In the genomic region with DNA sequence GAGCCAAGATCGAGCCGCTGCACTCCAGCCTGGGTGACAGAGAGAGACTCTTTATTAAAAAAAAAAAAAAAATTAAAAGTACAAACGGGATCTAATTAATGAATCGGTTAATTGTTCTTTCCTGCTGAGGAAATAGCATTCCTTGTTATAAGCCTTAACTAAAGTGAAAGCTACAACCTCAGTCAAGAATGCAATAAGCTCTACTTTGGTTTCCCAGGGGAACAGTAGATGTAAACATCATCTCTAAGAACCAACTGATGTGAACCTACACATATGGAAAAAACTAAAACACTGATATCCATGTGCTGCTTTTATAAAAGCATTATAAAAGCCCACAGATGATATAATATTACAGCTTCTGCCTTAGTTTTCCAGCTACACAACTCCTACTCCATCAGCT, we compare ENCODE assay signal across 26 cellular contexts. TPM values are rescaled to one million over a fixed set of nuclear protein-coding genes. Genes with fewer than 3 reads are reported as not detected.
DNase-seq lines count a peak whose midpoint lies in the region; ATAC-seq, FAIRE-seq and TF ChIP-seq lines count a peak whose summit lies in the region.
"Had no signal": no experiment of that assay in that cellular context is flagged by ENCODE, and none has a peak within 500 bp of the region (broad histone marks: within the 10 kb centered on the region; RNA-seq: fewer than 3 reads in every experiment).

No MANE protein-coding gene starts in this region.

- in situ Hi-C loops in SK-MEL-5 (cut with HindIII; ENCODE audit: low pct_unique_long_range_greater_than_20kb, low sequenced_read_pairs): no loop called here

- no peaks in the 10 kb centered on the region for H3K9me3 Mint-ChIP-seq in natural killer cell
- H3K9me3 Mint-ChIP-seq: activated CD4-positive, alpha-beta T cell treated with anti-CD3 and anti-CD28 coated beads, Interleukin-2, amount 10 ng/mL, durations not matched to agents 24 days and 14 days; CD4-positive, alpha-beta memory T cell; memory B cell; stimulated activated naive B cell treated with anti-CD40 and anti-IgM and Interleukin-4, amounts not matched to agents 10 μg/mL and 1 μg/mL and 100 μg/mL, for 72 hours; T-helper 2 cell treated with Interferon-gamma antibody and Interleukin-4, amounts not matched to agents 5 μg/mL and 100 μg/mL, for 36 hours had no signal

- intact Hi-C loops in natural killer cell (cut with micrococcal nuclease): no loop called here

- H3K36me3 Mint-ChIP-seq in natural killer cell: no peaks in the 10 kb centered on the region

- H3K27me3 Mint-ChIP-seq in natural killer cell (ENCODE audit: low read depth in 2 of 2): no peaks in the 10 kb centered on the region
- H3K27me3 Mint-ChIP-seq: activated CD4-positive, alpha-beta T cell treated with anti-CD3 and anti-CD28 coated beads, Interleukin-2, amount 10 ng/mL, durations not matched to agents 24 days and 14 days; CD4-positive, alpha-beta memory T cell; memory B cell; stimulated activated naive B cell treated with anti-CD40 and anti-IgM and Interleukin-4, amounts not matched to agents 10 μg/mL and 1 μg/mL and 100 μg/mL, for 72 hours had no signal

- ATAC-seq in HG03095 (IDR thresholded peaks at IDR 0.05; ENCODE audit: unreplicated experiment) (no peak), HG02623 (IDR thresholded peaks at IDR 0.05; ENCODE audit: unreplicated experiment) (no peak), natural killer cell (no peak)
- ATAC-seq: gastroesophageal sphincter; left lobe of liver; PC-3; stimulated activated naive B cell treated with anti-CD40 and anti-IgM and Interleukin-4, amounts not matched to agents 10 μg/mL and 1 μg/mL and 100 μg/mL, for 72 hours had no signal

- no peak overlapping the region for H3K27ac Mint-ChIP-seq in natural killer cell
- H3K27ac Mint-ChIP-seq: activated CD4-positive, alpha-beta T cell treated with anti-CD3 and anti-CD28 coated beads, Interleukin-2, amount 10 ng/mL, durations not matched to agents 24 days and 14 days; CD4-positive, alpha-beta memory T cell; memory B cell; stimulated activated naive B cell treated with anti-CD40 and anti-IgM and Interleukin-4, amounts not matched to agents 10 μg/mL and 1 μg/mL and 100 μg/mL, for 72 hours; T-helper 2 cell treated with Interferon-gamma antibody and Interleukin-4, amounts not matched to agents 5 μg/mL and 100 μg/mL, for 36 hours had no signal

- H3K4me3 Mint-ChIP-seq in natural killer cell: no peak overlapping the region
- H3K4me3 Mint-ChIP-seq: activated CD4-positive, alpha-beta T cell treated with anti-CD3 and anti-CD28 coated beads, Interleukin-2, amount 10 ng/mL, durations not matched to agents 24 days and 14 days; CD4-positive, alpha-beta memory T cell; memory B cell; stimulated activated naive B cell treated with anti-CD40 and anti-IgM and Interleukin-4, amounts not matched to agents 10 μg/mL and 1 μg/mL and 100 μg/mL, for 72 hours; T-helper 2 cell treated with Interferon-gamma antibody and Interleukin-4, amounts not matched to agents 5 μg/mL and 100 μg/mL, for 36 hours had no signal

- FAIRE-seq in D721Med (lab: Jason Lieb, UNC): peak; percentile 71

- peaks cover 5 to 6% of the 10 kb centered on the region in 2 donors for H3K4me1 Mint-ChIP-seq in natural killer cell

- no peak for TF ChIP-seq CTCF in D721Med (IDR thresholded peaks at IDR 0.05; ENCODE audit: insufficient read depth, missing control alignments)
- TF ChIP-seq CTCF in natural killer cell (IDR thresholded peaks at IDR 0.05): no peak

- DNase-seq in D721Med (ENCODE audit: insufficient read length, low spot score): no peak
- peak; percentile 16 for DNase-seq in SK-MEL-5 (ENCODE audit: low read depth, low spot score)
- peak; percentile 90 for DNase-seq in fibroblast of peridontal ligament (ENCODE audit: extremely low read depth)
- peak; percentile 9 for DNase-seq in renal cortical epithelial cell (ENCODE audit: low read depth)
- no peak for DNase-seq in natural killer cell
- DNase-seq: activated CD4-positive, alpha-beta T cell treated with anti-CD3 and anti-CD28 coated beads, Interleukin-2, amount 10 ng/mL, durations not matched to agents 24 days and 14 days; activated gamma-delta T cell treated with Interleukin-2 at 50 U/mL for 16 hours; activated T-cell treated with anti-CD3 and anti-CD28 coated beads, Interleukin-2, amount 50 U/mL, for 1 hour; AML-193; CD4-positive, alpha-beta memory T cell; cerebellar nuclear complex; GDM1; hippocampal formation; MM.1S; NCI-H2081 treated with DMSO at 0.1 percent for 48 hours; NK-92 treated with Interleukin-12 subunit alpha and Interleukin-12 subunit beta, amount 100 ng/mL, for 24 hours; PC-3; stimulated activated CD4-positive, alpha-beta T cell treated with anti-CD3 and anti-CD28 coated beads, Interleukin-15, amount 100 ng/mL, for 24 hours; stimulated activated naive B cell treated with anti-CD40 and anti-IgM and Interleukin-4, amounts not matched to agents 10 μg/mL and 1 μg/mL and 100 μg/mL, for 72 hours; WERI-Rb-1 had no signal

RNA-seq across cellular contexts. Expression of a gene that starts 41.9 kb away (rescaled TPM):
- total RNA-seq in SK-MEL-5 (2014; rRNA removed; shearing (Covaris generic)): 67.1 and 73.3 TPM in 2 replicates
- polyA plus RNA-seq in SK-MEL-5 (2015; cell fraction: cytosol; rRNA removed): 52.5 and 75.7 TPM in 2 replicates
- polyA plus RNA-seq in SK-MEL-5 (2015; cell fraction: nucleus; rRNA removed): 19.1 and 23.7 TPM in 2 replicates
- total RNA-seq in renal cortical epithelial cell (55.4 and 79.2 TPM in 2 replicates), natural killer cell (10 to 100 TPM; 58.6 to 76.3 (median 71.5) TPM)

Comparison
In these comparisons a context has a peak if more than half of its experiments do, and no peak if none do; other contexts are left out.
1. DNase-seq: peak in SK-MEL-5 (single experiment), fibroblast of peridontal ligament (single experiment) and renal cortical epithelial cell (single experiment); none in D721Med (single experiment) and natural killer cell (single experiment).